Comparison of ENCODE assay signal across 20 cellular contexts in genomic region chr14:41146391-41146790, GRCh38.
DNase-seq lines count a peak whose midpoint lies in the region; ATAC-seq, FAIRE-seq and TF ChIP-seq lines count a peak whose summit lies in the region.
"Had no signal": no experiment of that assay in that cellular context is flagged by ENCODE, and none has a peak within 500 bp of the region (broad histone marks: within the 10 kb centered on the region; RNA-seq: fewer than 3 reads in every experiment).

No MANE protein-coding gene starts in this region.

- H3K4me2 ChIP-seq in mesendoderm (ENCODE audit: low read length) = no peak overlapping the region

- no peaks in the 10 kb centered on the region for H3K79me2 ChIP-seq in mesendoderm (ENCODE audit: control insufficient read depth, insufficient read depth, low read length)

- TF ChIP-seq POLR2A in GM12891 (IDR thresholded peaks at IDR 0.05; ENCODE audit: low read depth, low read length) = no peak

- no CpG with 5 or more reads among the region's 2 CpGs for WGBS in mesendoderm (ENCODE audit: extremely low coverage, insufficient coverage, low lambda C conversion rate)

- no peak overlapping the region for H3K27ac Mint-ChIP-seq in activated naive CD4-positive, alpha-beta T cell treated with anti-CD3 and anti-CD28 coated beads, Interleukin-2, amount 10 ng/mL, durations not matched to agents 7 days and 5 days
- H3K27ac Mint-ChIP-seq: B cell; CD4-positive, alpha-beta T cell had no signal

- no peaks in the 10 kb centered on the region for H3K27me3 ChIP-seq in mesendoderm (ENCODE audit: insufficient read depth, low read length, poor library complexity)

- no peak overlapping the region for H4K5ac ChIP-seq in mesendoderm (ENCODE audit: low read length)

- CTCF ChIA-PET in activated naive CD4-positive, alpha-beta T cell treated with anti-CD3 and anti-CD28 coated beads, Interleukin-2, amount 10 ng/mL, durations not matched to agents 7 days and 5 days (lab: Charles Lee) = no interaction called here

- DNase-seq in HT1080 (ENCODE audit: low read depth) (peak; percentile 1), iPS DF 19.7 (ENCODE audit: low read depth, low spot score) (peak; percentile 3), mesendoderm (peak; percentile 90), GM12891 (ENCODE audit: insufficient read length, low spot score) (no peak)
- DNase-seq in activated naive CD4-positive, alpha-beta T cell treated with anti-CD3 and anti-CD28 coated beads, Interleukin-2, amount 10 ng/mL, durations not matched to agents 7 days and 5 days = no peak
- DNase-seq: C1 segment of cervical spinal cord; Calu3; CD4-positive, alpha-beta T cell; DMS79 treated with DMSO at 0.1 percent for 48 hours; EL; IMR-90; KBM-7 had no signal

- no peak overlapping the region for H2AK5ac ChIP-seq in mesendoderm (ENCODE audit: low read length)

- no peak for FAIRE-seq in GM12891 (lab: Jason Lieb, UNC)
- FAIRE-seq: A204.1, G401.6, GM12892, GM19239, H54 had no signal

- H3K4me3 ChIP-seq in mesendoderm (ENCODE audit: low read length) = no peak overlapping the region

- no peak overlapping the region for H3K9ac ChIP-seq in mesendoderm (ENCODE audit: low read length)

- H3K27ac ChIP-seq in mesendoderm (ENCODE audit: low read depth, low read length) = no peak overlapping the region

- H3K56ac ChIP-seq in mesendoderm (ENCODE audit: low read length) = no peak overlapping the region

- H3K36me3 ChIP-seq in mesendoderm (ENCODE audit: control insufficient read depth, insufficient read depth, low read length) = no peaks in the 10 kb centered on the region

- no peak overlapping the region for H2BK120ac ChIP-seq in mesendoderm (ENCODE audit: low read depth, low read length)

- no peak for ATAC-seq in GM19023 (IDR thresholded peaks at IDR 0.05; ENCODE audit: unreplicated experiment)
- no peak for ATAC-seq in HG02623 (IDR thresholded peaks at IDR 0.05; ENCODE audit: unreplicated experiment)

- H3K4me3 Mint-ChIP-seq in activated naive CD4-positive, alpha-beta T cell treated with anti-CD3 and anti-CD28 coated beads, Interleukin-2, amount 10 ng/mL, durations not matched to agents 7 days and 5 days = no peak overlapping the region
- H3K4me3 Mint-ChIP-seq: B cell; CD4-positive, alpha-beta T cell had no signal

- no peak overlapping the region for H2BK5ac ChIP-seq in mesendoderm (ENCODE audit: low read length)

- no peaks in the 10 kb centered on the region for H3K4me1 Mint-ChIP-seq in activated naive CD4-positive, alpha-beta T cell treated with anti-CD3 and anti-CD28 coated beads, Interleukin-2, amount 10 ng/mL, durations not matched to agents 7 days and 5 days
- H3K4me1 Mint-ChIP-seq: B cell had no signal

- no peak overlapping the region for H3K23ac ChIP-seq in mesendoderm (ENCODE audit: low read length)

- no peaks in the 10 kb centered on the region for H3K9me3 Mint-ChIP-seq in activated naive CD4-positive, alpha-beta T cell treated with anti-CD3 and anti-CD28 coated beads, Interleukin-2, amount 10 ng/mL, durations not matched to agents 7 days and 5 days
- H3K9me3 Mint-ChIP-seq: CD4-positive, alpha-beta T cell had no signal

- no peaks in the 10 kb centered on the region for H3K36me3 Mint-ChIP-seq in activated naive CD4-positive, alpha-beta T cell treated with anti-CD3 and anti-CD28 coated beads, Interleukin-2, amount 10 ng/mL, durations not matched to agents 7 days and 5 days

- H3K4me1 ChIP-seq in mesendoderm (ENCODE audit: control insufficient read depth, low read depth, low read length) = no peaks in the 10 kb centered on the region

- no peaks in the 10 kb centered on the region for H3K27me3 Mint-ChIP-seq in activated naive CD4-positive, alpha-beta T cell treated with anti-CD3 and anti-CD28 coated beads, Interleukin-2, amount 10 ng/mL, durations not matched to agents 7 days and 5 days
- H3K27me3 Mint-ChIP-seq: B cell; CD4-positive, alpha-beta T cell had no signal

- no peak overlapping the region for H3K18ac ChIP-seq in mesendoderm (ENCODE audit: low read length)

- H4K8ac ChIP-seq in mesendoderm (ENCODE audit: low read depth, low read length) = no peak overlapping the region

- H3K4ac ChIP-seq in mesendoderm (ENCODE audit: low read depth, low read length) = no peak overlapping the region

- no peak overlapping the region for H2BK15ac ChIP-seq in mesendoderm (replicated peaks; ENCODE audit: low read depth)

- no peaks in the 10 kb centered on the region for H3K79me1 ChIP-seq in mesendoderm (ENCODE audit: low read length)

TF ChIP-seq in GM12891, 5 proteins besides CTCF, POLR2A, EP300 and RAD21:
- TF ChIP-seq POU2F2 (IDR thresholded peaks at IDR 0.05; ENCODE audit: low read depth, low read length) = no peak
- no peak for TF ChIP-seq POLR2AphosphoS5 (IDR thresholded peaks at IDR 0.05; ENCODE audit: low read depth, low read length)
- no peak for TF ChIP-seq SPI1 (IDR thresholded peaks at IDR 0.05; ENCODE audit: low read depth, low read length)
- TF ChIP-seq PAX5 (IDR thresholded peaks at IDR 0.05; ENCODE audit: insufficient read depth, low read length, severe bottlenecking) = no peak
- no peak for TF ChIP-seq TAF1 (IDR thresholded peaks at IDR 0.05; ENCODE audit: low read depth, low read length)

Comparison
In these comparisons a context has a peak if more than half of its experiments do, and no peak if none do; other contexts are left out.
1. DNase-seq: peak in HT1080 (single experiment), iPS DF 19.7 (single experiment) and mesendoderm (single experiment); none in GM12891 (single experiment) and activated naive CD4-positive, alpha-beta T cell treated with anti-CD3 and anti-CD28 coated beads, Interleukin-2, amount 10 ng/mL, durations not matched to agents 7 days and 5 days (single experiment).